21 cellular contexts compared by ENCODE assay signal in genomic region chr11:48127521-48128183, GRCh38.
DNase-seq lines count a peak whose midpoint lies in the region; ATAC-seq and TF ChIP-seq lines count a peak whose summit lies in the region.
"Had no signal": no experiment of that assay in that cellular context is flagged by ENCODE, and none has a peak within 500 bp of the region (broad histone marks: within the 10 kb centered on the region; RNA-seq: fewer than 3 reads in every experiment).

No MANE protein-coding gene starts in this region.

- H3K23ac ChIP-seq in mesendoderm (ENCODE audit: low read length): no peak overlapping the region

- H3K79me1 ChIP-seq in mesendoderm (ENCODE audit: low read length): peaks cover 1% of the 10 kb centered on the region

- no peak for TF ChIP-seq CTCF in activated B cell treated with CpG ODN at 0.5 μM for 24 hours (IDR thresholded peaks at IDR 0.05)

- no peak overlapping the region for H3K27ac Mint-ChIP-seq in activated B cell treated with CpG ODN at 0.5 μM for 24 hours
- H3K27ac Mint-ChIP-seq in stimulated activated naive B cell treated with anti-CD40 and anti-IgM and Interleukin-4, amounts not matched to agents 10 μg/mL and 1 μg/mL and 100 μg/mL, for 72 hours: peak overlapping the region; percentile 54

- DNase-seq in activated B cell treated with CpG ODN at 0.5 μM for 24 hours (no peak), mesendoderm (no peak), posterior cingulate gyrus (no peak), NCI-H1105 (lab: John Stamatoyannopoulos, UW) (no peak)
- DNase-seq in stimulated activated naive B cell treated with anti-CD40 and anti-IgM and Interleukin-4, amounts not matched to agents 10 μg/mL and 1 μg/mL and 100 μg/mL, for 72 hours: no peak
- no peak for DNase-seq in stimulated activated CD4-positive, alpha-beta T cell treated with anti-CD3 and anti-CD28 coated beads, Interleukin-2, amount 100 ng/mL, for 48 hours
- DNase-seq: DMS79; NCI-H1105 treated with DMSO at 0.1 percent for 48 hours; NCI-H1694; NCI-H2081; NCI-H2171; NCI-H345; NCI-H524; NCI-H774; NK-92 treated with Interleukin-12 subunit alpha and Interleukin-12 subunit beta, amount 100 ng/mL, for 24 hours; Peyer's patch; SJCRH30 had no signal

- H2BK120ac ChIP-seq in mesendoderm (ENCODE audit: low read depth, low read length): no peak overlapping the region

- H3K36me3 ChIP-seq in BLaER1 treated with 17β-estradiol and CSF1 and Interleukin-3, amounts not matched to agents 10 nM and 100 nM: peaks cover 25 to 99% (median 90%) of the 10 kb centered on the region in 11 experiments
- no peaks in the 10 kb centered on the region for H3K36me3 ChIP-seq in mesendoderm (ENCODE audit: control insufficient read depth, insufficient read depth, low read length)
- H3K36me3 ChIP-seq: SJCRH30 had no signal

- WGBS in mesendoderm (ENCODE audit: extremely low coverage, insufficient coverage, low lambda C conversion rate): no CpG with 5 or more reads among the region's 22 CpGs

- no peaks in the 10 kb centered on the region for H3K27me3 Mint-ChIP-seq in activated B cell treated with CpG ODN at 0.5 μM for 24 hours
- no peaks in the 10 kb centered on the region for H3K27me3 Mint-ChIP-seq in stimulated activated naive B cell treated with anti-CD40 and anti-IgM and Interleukin-4, amounts not matched to agents 10 μg/mL and 1 μg/mL and 100 μg/mL, for 72 hours
- H3K27me3 Mint-ChIP-seq: IgD-negative memory B cell had no signal

- no peak overlapping the region for H3K4me3 ChIP-seq in BLaER1 treated with 17β-estradiol and CSF1 and Interleukin-3, amounts not matched to agents 10 nM and 100 nM
- H3K4me3 ChIP-seq in mesendoderm (ENCODE audit: low read length): no peak overlapping the region
- H3K4me3 ChIP-seq: Peyer's patch, SJCRH30 had no signal

- H3K56ac ChIP-seq in mesendoderm (ENCODE audit: low read length): peak overlapping the region; percentile 8

- peaks cover 0 to 97% (median 0%) of the 10 kb centered on the region in 11 experiments; a peak in 8 of 22 replicates for H4K20me1 ChIP-seq in BLaER1 treated with 17β-estradiol and CSF1 and Interleukin-3, amounts not matched to agents 10 nM and 100 nM

- no peak overlapping the region; a peak in 1 of 22 replicates for H3K9ac ChIP-seq in BLaER1 treated with 17β-estradiol and CSF1 and Interleukin-3, amounts not matched to agents 10 nM and 100 nM
- H3K9ac ChIP-seq in mesendoderm (ENCODE audit: low read length): no peak overlapping the region

- no peak overlapping the region for H3K18ac ChIP-seq in mesendoderm (ENCODE audit: low read length)

- no peak overlapping the region for H2BK5ac ChIP-seq in mesendoderm (ENCODE audit: low read length)

- H4K5ac ChIP-seq in mesendoderm (ENCODE audit: low read length): no peak overlapping the region

- no peak overlapping the region for H2BK15ac ChIP-seq in mesendoderm (replicated peaks; ENCODE audit: low read depth)

- H3K9me3 Mint-ChIP-seq in activated B cell treated with CpG ODN at 0.5 μM for 24 hours: no peaks in the 10 kb centered on the region
- no peaks in the 10 kb centered on the region for H3K9me3 Mint-ChIP-seq in stimulated activated naive B cell treated with anti-CD40 and anti-IgM and Interleukin-4, amounts not matched to agents 10 μg/mL and 1 μg/mL and 100 μg/mL, for 72 hours
- H3K9me3 Mint-ChIP-seq: CD14-positive monocyte, IgD-negative memory B cell had no signal

- peak overlapping the region in 8 of 11 experiments; percentile 46 to 80 (median 65); a peak in 16 of 22 replicates for H3K4me2 ChIP-seq in BLaER1 treated with 17β-estradiol and CSF1 and Interleukin-3, amounts not matched to agents 10 nM and 100 nM
- no peak overlapping the region for H3K4me2 ChIP-seq in mesendoderm (ENCODE audit: low read length)

- CTCF ChIA-PET in activated B cell treated with CpG ODN at 0.5 μM for 24 hours (lab: Charles Lee): no interaction called here

- peaks cover 77% of the 10 kb centered on the region for H3K36me3 Mint-ChIP-seq in activated B cell treated with CpG ODN at 0.5 μM for 24 hours (ENCODE audit: low read depth)
- H3K36me3 Mint-ChIP-seq in stimulated activated naive B cell treated with anti-CD40 and anti-IgM and Interleukin-4, amounts not matched to agents 10 μg/mL and 1 μg/mL and 100 μg/mL, for 72 hours: peaks cover 34 to 40% of the 10 kb centered on the region in 2 donors

- peaks cover 23% of the 10 kb centered on the region for H3K4me1 Mint-ChIP-seq in activated B cell treated with CpG ODN at 0.5 μM for 24 hours
- peaks cover 21 to 41% of the 10 kb centered on the region in 2 donors for H3K4me1 Mint-ChIP-seq in stimulated activated naive B cell treated with anti-CD40 and anti-IgM and Interleukin-4, amounts not matched to agents 10 μg/mL and 1 μg/mL and 100 μg/mL, for 72 hours

- no peak overlapping the region for H2AK5ac ChIP-seq in mesendoderm (ENCODE audit: low read length)

- no peaks in the 10 kb centered on the region for H3K79me2 ChIP-seq in mesendoderm (ENCODE audit: control insufficient read depth, insufficient read depth, low read length)

- no peak overlapping the region for H3K4ac ChIP-seq in mesendoderm (ENCODE audit: low read depth, low read length)

- H3K4me3 Mint-ChIP-seq in activated B cell treated with CpG ODN at 0.5 μM for 24 hours: no peak overlapping the region
- H3K4me3 Mint-ChIP-seq in stimulated activated naive B cell treated with anti-CD40 and anti-IgM and Interleukin-4, amounts not matched to agents 10 μg/mL and 1 μg/mL and 100 μg/mL, for 72 hours: no peak overlapping the region
- H3K4me3 Mint-ChIP-seq: CD14-positive monocyte had no signal

- POLR2A ChIA-PET in activated B cell treated with CpG ODN at 0.5 μM for 24 hours (lab: Charles Lee): interaction anchor here (0.6 kb wide), 1 partner anchor 273 kb away, joined by 7 read pairs; no protein-coding TSS in a partner anchor

- intact Hi-C loops in activated B cell treated with CpG ODN at 0.5 μM for 24 hours (cut with micrococcal nuclease) (no loop called here), posterior cingulate gyrus (cut with DNase I) (no loop called here)

- H3K27me3 ChIP-seq in BLaER1 treated with 17β-estradiol and CSF1 and Interleukin-3, amounts not matched to agents 10 nM and 100 nM: no peaks in the 10 kb centered on the region
- no peaks in the 10 kb centered on the region for H3K27me3 ChIP-seq in mesendoderm (ENCODE audit: insufficient read depth, low read length, poor library complexity)
- H3K27me3 ChIP-seq: Peyer's patch had no signal

- peaks cover 0 to 16% (median 4%) of the 10 kb centered on the region in 11 experiments; a peak in 6 of 22 replicates for H3K9me3 ChIP-seq in BLaER1 treated with 17β-estradiol and CSF1 and Interleukin-3, amounts not matched to agents 10 nM and 100 nM (replicated peaks in 1 of 11)
- H3K9me3 ChIP-seq: Peyer's patch had no signal

- ATAC-seq in activated B cell treated with CpG ODN at 0.5 μM for 24 hours (ENCODE audit: low read depth): peak; percentile 18
- peak; percentile 19 to 33 for ATAC-seq in stimulated activated naive B cell treated with anti-CD40 and anti-IgM and Interleukin-4, amounts not matched to agents 10 μg/mL and 1 μg/mL and 100 μg/mL, for 72 hours (replicated peaks)
- ATAC-seq: HCT116 had no signal

- H4K8ac ChIP-seq in mesendoderm (ENCODE audit: low read depth, low read length): no peak overlapping the region

- H3K4me1 ChIP-seq in BLaER1 treated with 17β-estradiol and CSF1 and Interleukin-3, amounts not matched to agents 10 nM and 100 nM: peaks cover 22 to 74% (median 67%) of the 10 kb centered on the region in 10 experiments
- peaks cover 4% of the 10 kb centered on the region for H3K4me1 ChIP-seq in mesendoderm (ENCODE audit: control insufficient read depth, low read depth, low read length)
- H3K4me1 ChIP-seq: Peyer's patch, SJCRH30 had no signal

- H3K27ac ChIP-seq in BLaER1 treated with 17β-estradiol and CSF1 and Interleukin-3, amounts not matched to agents 10 nM and 100 nM: 0 out of 22 replicates have a peak overlapping the region, but pooled peaks of 2 of the 11 experiments have one; percentile 10 to 26
- no peak overlapping the region for H3K27ac ChIP-seq in mesendoderm (ENCODE audit: low read depth, low read length)
- H3K27ac ChIP-seq: Peyer's patch, SJCRH30 had no signal
